13 cellular contexts compared by ENCODE assay signal in the genomic region with DNA sequence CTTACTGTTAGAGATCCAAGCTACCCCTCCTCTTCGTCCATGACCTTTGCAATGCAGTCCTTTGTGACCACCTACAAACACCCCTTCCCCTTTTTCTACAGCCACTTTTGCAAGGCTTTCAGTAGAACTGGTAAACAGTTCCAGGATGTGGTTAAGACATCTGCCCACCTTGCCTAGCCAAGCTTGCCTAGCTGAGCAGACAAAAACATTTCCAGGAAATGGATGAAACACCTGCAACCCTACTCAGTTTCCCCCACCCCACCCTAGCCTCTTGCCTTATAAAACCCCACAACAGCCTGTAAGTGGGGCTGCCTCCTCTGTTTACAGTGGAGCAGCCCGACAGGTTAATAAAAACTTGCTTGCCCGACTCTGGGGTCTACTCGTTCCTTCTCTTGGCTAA.
DNase-seq lines count a peak whose midpoint lies in the region; ATAC-seq and TF ChIP-seq lines count a peak whose summit lies in the region.
"Had no signal": no experiment of that assay in that cellular context is flagged by ENCODE, and none has a peak within 500 bp of the region (broad histone marks: within the 10 kb centered on the region; RNA-seq: fewer than 3 reads in every experiment).

No MANE protein-coding gene starts in this region.

- no peaks in the 10 kb centered on the region for H3K27me3 Mint-ChIP-seq in activated naive CD8-positive, alpha-beta T cell treated with anti-CD3 and anti-CD28 coated beads, Interleukin-2, amount 10 ng/mL, durations not matched to agents 7 days and 5 days

- peak overlapping the region; percentile 85 for H3K27ac ChIP-seq in KMS-11
- no peak overlapping the region for H3K27ac ChIP-seq in brain microvascular endothelial cell
- H3K27ac ChIP-seq: neutrophil, stomach had no signal

- peak overlapping the region; percentile 26; the same call in 1 of the 2 replicates for H2AFZ ChIP-seq in KMS-11 (ENCODE audit: low read depth)

- H3K4me1 ChIP-seq in KMS-11 (ENCODE audit: low read depth, poor library complexity, severe bottlenecking), result peaks cover 73% of the 10 kb centered on the region
- H3K4me1 ChIP-seq: stomach had no signal

- H3K4me3 Mint-ChIP-seq in activated naive CD8-positive, alpha-beta T cell treated with anti-CD3 and anti-CD28 coated beads, Interleukin-2, amount 10 ng/mL, durations not matched to agents 7 days and 5 days, result peak overlapping the region; percentile 59

- H3K4me1 Mint-ChIP-seq in activated naive CD8-positive, alpha-beta T cell treated with anti-CD3 and anti-CD28 coated beads, Interleukin-2, amount 10 ng/mL, durations not matched to agents 7 days and 5 days, result peaks cover 28% of the 10 kb centered on the region

- peak; percentile 30 for DNase-seq in activated naive CD8-positive, alpha-beta T cell treated with anti-CD3 and anti-CD28 coated beads, Interleukin-2, amount 10 ng/mL, durations not matched to agents 7 days and 5 days
- DNase-seq in middle frontal gyrus (ENCODE audit: extremely low spot score, low spot score) (no peak), brain microvascular endothelial cell (no peak), NCI-H1092 (lab: John Stamatoyannopoulos, UW) (no peak), SHP77 (lab: John Stamatoyannopoulos, UW) (no peak)
- DNase-seq: kidney glomerular epithelial cell, stomach had no signal

- H3K36me3 ChIP-seq in KMS-11 (ENCODE audit: insufficient read depth) (no peaks in the 10 kb centered on the region), brain microvascular endothelial cell (replicated peaks) (no peaks in the 10 kb centered on the region)
- H3K36me3 ChIP-seq: neutrophil, stomach had no signal

- no peak for TF ChIP-seq CTCF in KMS-11 (conservative IDR thresholded peaks at IDR 0.05; ENCODE audit: low read depth, low read length)
- TF ChIP-seq CTCF in brain microvascular endothelial cell (IDR thresholded peaks at IDR 0.05; ENCODE audit: low read depth, low read length, missing control alignments), result no peak

- H3K4me3 ChIP-seq in KMS-11 (IDR thresholded peaks at IDR 0.05; ENCODE audit: insufficient read depth, low read depth, low read length) (no peak overlapping the region), brain microvascular endothelial cell (ENCODE audit: low read depth, low read length) (no peak overlapping the region)
- H3K4me3 ChIP-seq: K562, stomach had no signal

- H3K27ac Mint-ChIP-seq in activated naive CD8-positive, alpha-beta T cell treated with anti-CD3 and anti-CD28 coated beads, Interleukin-2, amount 10 ng/mL, durations not matched to agents 7 days and 5 days, result peak overlapping the region; percentile 98

- in situ Hi-C loops in brain microvascular endothelial cell (cut with HindIII; ENCODE audit: low pct_ligation_motif_present, low sequenced_read_pairs), result no loop called here

- H3K36me3 Mint-ChIP-seq in activated naive CD8-positive, alpha-beta T cell treated with anti-CD3 and anti-CD28 coated beads, Interleukin-2, amount 10 ng/mL, durations not matched to agents 7 days and 5 days, result peaks cover 50% of the 10 kb centered on the region

- peak overlapping the region; percentile 4; the same call in 1 of the 2 replicates for H3K9ac ChIP-seq in KMS-11

- H3K27me3 ChIP-seq in KMS-11 (ENCODE audit: insufficient read depth, low read depth) (no peaks in the 10 kb centered on the region), brain microvascular endothelial cell (replicated peaks) (no peaks in the 10 kb centered on the region)
- H3K27me3 ChIP-seq: neutrophil, stomach had no signal

- peak; percentile 78 for ATAC-seq in GM18511 (IDR thresholded peaks at IDR 0.05; ENCODE audit: unreplicated experiment)
- peak; percentile 70 for ATAC-seq in GM21447 (IDR thresholded peaks at IDR 0.05; ENCODE audit: unreplicated experiment)
- ATAC-seq in activated naive CD8-positive, alpha-beta T cell treated with anti-CD3 and anti-CD28 coated beads, Interleukin-2, amount 10 ng/mL, durations not matched to agents 7 days and 5 days (ENCODE audit: low read depth), result peak; percentile 87
- ATAC-seq: K562, Right ventricle myocardium inferior had no signal

- H3K9me3 Mint-ChIP-seq in activated naive CD8-positive, alpha-beta T cell treated with anti-CD3 and anti-CD28 coated beads, Interleukin-2, amount 10 ng/mL, durations not matched to agents 7 days and 5 days, result peaks cover 20% of the 10 kb centered on the region

- POLR2A ChIA-PET in activated naive CD8-positive, alpha-beta T cell treated with anti-CD3 and anti-CD28 coated beads, Interleukin-2, amount 10 ng/mL, durations not matched to agents 7 days and 5 days (lab: Charles Lee), result interaction anchor here (1.0 kb wide), 1 partner anchor 9 kb away, joined by 4 read pairs; no protein-coding TSS in a partner anchor

- H3K4me2 ChIP-seq in KMS-11, result peak overlapping the region; percentile 89

- no peaks in the 10 kb centered on the region for H4K20me1 ChIP-seq in KMS-11 (ENCODE audit: insufficient read depth)

- H3K79me2 ChIP-seq in KMS-11 (ENCODE audit: insufficient read depth, low read depth), result no peaks in the 10 kb centered on the region
